Comparison of ENCODE assay signal across 20 cellular contexts in the genomic region with DNA sequence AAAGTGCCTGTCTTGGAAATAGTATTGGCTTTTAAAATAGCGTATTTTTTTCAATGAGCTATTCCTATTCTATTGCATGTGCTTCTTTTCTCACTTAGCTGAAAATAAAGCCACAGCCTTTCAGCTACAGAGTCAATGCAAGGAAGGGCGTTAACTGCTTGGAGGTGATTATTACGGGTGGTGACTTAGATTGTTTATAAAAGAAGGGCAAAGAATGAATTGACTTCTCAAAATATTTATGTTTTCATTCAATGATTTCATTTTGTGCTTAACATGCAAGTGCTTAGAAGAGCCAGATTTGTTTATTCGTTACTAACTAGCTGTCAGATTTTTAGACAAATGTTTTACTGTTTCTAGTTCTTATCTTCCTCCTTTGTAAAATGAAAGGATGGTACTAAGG. TPM values are rescaled to one million over a fixed set of nuclear protein-coding genes. Genes with fewer than 3 reads are reported as not detected.
DNase-seq lines count a peak whose midpoint lies in the region; ATAC-seq and TF ChIP-seq lines count a peak whose summit lies in the region.
"Had no signal": no experiment of that assay in that cellular context is flagged by ENCODE, and none has a peak within 500 bp of the region (broad histone marks: within the 10 kb centered on the region; RNA-seq: fewer than 3 reads in every experiment).

No MANE protein-coding gene starts in this region.

- no peaks in the 10 kb centered on the region for H3K9me3 Mint-ChIP-seq in neural crest cell
- H3K9me3 Mint-ChIP-seq: CD8-positive, alpha-beta T cell; IgD-negative memory B cell had no signal

- WGBS in esophagus muscularis mucosa: 50% methylated on average over 4 of the region's 4 CpGs

- no peaks in the 10 kb centered on the region for H3K36me3 ChIP-seq in esophagus muscularis mucosa

- intact Hi-C loops in esophagus muscularis mucosa (cut with DNase I): no loop called here

- TF ChIP-seq POLR2A in esophagus muscularis mucosa (IDR thresholded peaks at IDR 0.05; ENCODE audit: low read depth): no peak

- H3K27ac Mint-ChIP-seq in neural crest cell (ENCODE audit: unreplicated experiment): no peak overlapping the region
- H3K27ac Mint-ChIP-seq: CD8-positive, alpha-beta T cell; IgD-negative memory B cell had no signal

- no peak for TF ChIP-seq CTCF in esophagus muscularis mucosa (IDR thresholded peaks at IDR 0.05)
- TF ChIP-seq CTCF in neural crest cell (conservative IDR thresholded peaks at IDR 0.05): no peak
- no peak for TF ChIP-seq CTCF in foreskin fibroblast (IDR thresholded peaks at IDR 0.05; ENCODE audit: low read depth, low read length)

- ATAC-seq in GM21423 (IDR thresholded peaks at IDR 0.05; ENCODE audit: unreplicated experiment): no peak
- ATAC-seq: CD8-positive, alpha-beta T cell had no signal

- peaks cover 37% of the 10 kb centered on the region for H3K4me1 Mint-ChIP-seq in neural crest cell

- H3K36me3 Mint-ChIP-seq in neural crest cell (ENCODE audit: low read depth): no peaks in the 10 kb centered on the region
- H3K36me3 Mint-ChIP-seq: CD8-positive, alpha-beta T cell; IgD-negative memory B cell had no signal

- H3K9me3 ChIP-seq in esophagus muscularis mucosa: no peaks in the 10 kb centered on the region

- peak overlapping the region; percentile 54 for H3K4me3 Mint-ChIP-seq in neural crest cell
- H3K4me3 Mint-ChIP-seq: CD8-positive, alpha-beta T cell had no signal

- no peak for TF ChIP-seq EP300 in esophagus muscularis mucosa (IDR thresholded peaks at IDR 0.05)

- H3K27ac ChIP-seq in esophagus muscularis mucosa (replicated peaks in 1 of 4): peak overlapping the region; percentile 14 to 62 (median 44)
- H3K27ac ChIP-seq: RWPE1 had no signal

- peaks cover 35 to 68% (median 59%) of the 10 kb centered on the region in 4 donors for H3K4me1 ChIP-seq in esophagus muscularis mucosa

- H3K27me3 Mint-ChIP-seq in neural crest cell (ENCODE audit: low read depth): peaks cover 16% of the 10 kb centered on the region

- peak; percentile 15 for DNase-seq in NCI-H748 (lab: John Stamatoyannopoulos, UW; ENCODE audit: unreplicated experiment)
- DNase-seq in NCI-H748 treated with DMSO at 0.1 percent for 48 hours (lab: John Stamatoyannopoulos, UW): no peak
- DNase-seq in esophagus muscularis mucosa (ENCODE audit: extremely low spot score): no peak
- DNase-seq in neural crest cell (ENCODE audit: low read depth, low spot score): no peak
- no peak for DNase-seq in NCI-H2171 (lab: John Stamatoyannopoulos, UW)
- DNase-seq in foreskin fibroblast: no peak
- DNase-seq: AML-193; C1 segment of cervical spinal cord; Calu3; CD8-positive, alpha-beta T cell; DMS153; GDM1; MV-4-11; NCI-H1105 treated with DMSO at 0.1 percent for 48 hours; NCI-H2171 treated with DMSO at 0.1 percent for 48 hours; NCI-H446 treated with DMSO at 0.1 percent for 48 hours; NCI-H526 treated with DMSO at 0.1 percent for 48 hours had no signal

- H3K27me3 ChIP-seq in esophagus muscularis mucosa: no peaks in the 10 kb centered on the region

- H3K4me3 ChIP-seq in esophagus muscularis mucosa (no peak overlapping the region), foreskin fibroblast (ENCODE audit: low read depth in 1 of 2, low read length in 2 of 2) (no peak overlapping the region)

RNA-seq across cellular contexts. Expression of gene CHN1, which starts 2.8 kb away (rescaled TPM):
- total RNA-seq in esophagus muscularis mucosa (10 to 100 TPM; 23.2 to 32.3 (median 29.8) TPM), neural crest cell (58.7 and 61.0 TPM in 2 replicates)
